Comparison of ENCODE assay signal across 7 cellular contexts in the genomic region with DNA sequence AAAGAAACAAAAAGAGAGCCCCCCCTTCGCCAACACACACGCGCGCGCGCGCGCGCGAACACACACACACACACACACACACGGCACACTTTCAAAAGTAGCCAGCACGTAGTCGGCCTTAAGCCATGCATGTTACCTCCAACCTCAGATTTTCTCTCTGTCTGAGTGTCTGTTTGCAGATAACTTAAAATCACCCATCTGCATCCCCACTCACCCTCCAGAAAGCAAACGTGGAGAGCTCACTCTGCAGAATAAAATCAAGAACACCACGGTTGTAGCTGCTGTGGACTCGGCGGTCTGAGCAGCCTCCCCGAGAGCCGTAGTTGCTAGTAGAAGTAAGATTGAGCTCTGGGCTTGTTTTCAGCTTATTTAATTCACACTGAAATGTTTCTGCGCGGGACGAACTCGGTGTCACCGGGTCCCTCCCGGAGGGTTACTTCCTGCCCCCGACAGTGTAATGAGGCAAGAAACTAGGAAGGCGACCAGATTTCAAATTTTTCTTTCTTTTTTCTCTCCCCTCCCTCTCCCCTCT. TPM values are rescaled to one million over a fixed set of nuclear protein-coding genes. Genes with fewer than 3 reads are reported as not detected.
DNase-seq lines count a peak whose midpoint lies in the region; ATAC-seq and TF ChIP-seq lines count a peak whose summit lies in the region.

No MANE protein-coding gene starts in this region.

- no peaks in the 10 kb centered on the region for H3K9me3 Mint-ChIP-seq in activated CD4-positive, alpha-beta T cell treated with anti-CD3 and anti-CD28 coated beads, Interleukin-2, amount 10 ng/mL, durations not matched to agents 7 days and 5 days

- no peak overlapping the region for H3K27ac Mint-ChIP-seq in activated CD4-positive, alpha-beta T cell treated with anti-CD3 and anti-CD28 coated beads, Interleukin-2, amount 10 ng/mL, durations not matched to agents 7 days and 5 days

- peaks cover 5% of the 10 kb centered on the region for H3K4me1 Mint-ChIP-seq in activated CD4-positive, alpha-beta T cell treated with anti-CD3 and anti-CD28 coated beads, Interleukin-2, amount 10 ng/mL, durations not matched to agents 7 days and 5 days

- 0 to 3% methylated on average over 9 to 14 of the region's 27 CpGs for WGBS in mesodermal cell (ENCODE audit: insufficient coverage in 2 of 2), 2 experiments

- no peaks in the 10 kb centered on the region for H3K9me3 ChIP-seq in MM.1S (replicated peaks; ENCODE audit: insufficient read depth, low read length)
- H3K9me3 ChIP-seq in duodenal mucosa (ENCODE audit: control insufficient read depth in 1 of 2, low read length in 2 of 2): no peaks in the 10 kb centered on the region
- H3K9me3 ChIP-seq in mesodermal cell (ENCODE audit: control insufficient read depth, low read length): no peaks in the 10 kb centered on the region
- H3K9me3 ChIP-seq in thoracic aorta: no peaks in the 10 kb centered on the region

- H3K9ac ChIP-seq in MM.1S (ENCODE audit: low read length) (peak overlapping the region; percentile 85), duodenal mucosa (ENCODE audit: low read depth in 1 of 2, low read length in 2 of 2) (peak overlapping the region in 1 of 2 donors; percentile 47)

- H3K27me3 ChIP-seq in MM.1S (replicated peaks; ENCODE audit: insufficient read depth, low read length): no peaks in the 10 kb centered on the region
- H3K27me3 ChIP-seq in duodenal mucosa (ENCODE audit: control insufficient read depth in 1 of 2, insufficient read depth in 2 of 2, low read length in 2 of 2): peaks cover 39 to 86% of the 10 kb centered on the region in 2 donors
- no peaks in the 10 kb centered on the region for H3K27me3 ChIP-seq in thoracic aorta (replicated peaks; ENCODE audit: insufficient read depth)

- H3K4me1 ChIP-seq in MM.1S (ENCODE audit: low read length) (no peaks in the 10 kb centered on the region), duodenal mucosa (ENCODE audit: control insufficient read depth in 1 of 2, insufficient read depth in 2 of 2, low read length in 2 of 2) (peaks cover 0 to under 1% of the 10 kb centered on the region in 2 donors), mesodermal cell (ENCODE audit: control insufficient read depth, insufficient read depth, low read length, poor library complexity, severe bottlenecking) (peaks cover 11% of the 10 kb centered on the region), thoracic aorta (ENCODE audit: control insufficient read depth in 1 of 2, low read depth in 2 of 2) (peaks cover 0 to 25% of the 10 kb centered on the region in 2 donors)

- no peaks in the 10 kb centered on the region for H3K36me3 Mint-ChIP-seq in activated CD4-positive, alpha-beta T cell treated with anti-CD3 and anti-CD28 coated beads, Interleukin-2, amount 10 ng/mL, durations not matched to agents 7 days and 5 days (ENCODE audit: low read depth)

- no peak overlapping the region for H2AFZ ChIP-seq in MM.1S (ENCODE audit: low read length)

- H3K9me2 ChIP-seq in MM.1S (replicated peaks; ENCODE audit: insufficient read depth, low read length): no peaks in the 10 kb centered on the region

- peak overlapping the region; percentile 87 for H3K4me2 ChIP-seq in MM.1S (ENCODE audit: low read depth, low read length)

- no peak for TF ChIP-seq CTCF in MM.1S (IDR thresholded peaks at IDR 0.05; ENCODE audit: low read length)
- TF ChIP-seq CTCF in thoracic aorta (IDR thresholded peaks at IDR 0.05): no peak

- H3K4me3 Mint-ChIP-seq in activated CD4-positive, alpha-beta T cell treated with anti-CD3 and anti-CD28 coated beads, Interleukin-2, amount 10 ng/mL, durations not matched to agents 7 days and 5 days: no peak overlapping the region

- H3K4me3 ChIP-seq in MM.1S (ENCODE audit: low read length) (peak overlapping the region; percentile 82), duodenal mucosa (ENCODE audit: low read depth in 1 of 2, low read length in 2 of 2) (peak overlapping the region; percentile 59 to 66), mesodermal cell (ENCODE audit: extremely low read depth, insufficient read depth, low read length, poor library complexity, severe bottlenecking) (peak overlapping the region; percentile 48), thoracic aorta (peak overlapping the region; percentile 75)

- H3K79me2 ChIP-seq in MM.1S (ENCODE audit: low read length): peaks cover 95% of the 10 kb centered on the region

- H3K27ac ChIP-seq in MM.1S (ENCODE audit: low read length) (peak overlapping the region; percentile 90; the same call in 1 of the 2 replicates), duodenal mucosa (ENCODE audit: low read depth, low read length) (peak overlapping the region; percentile 1), mesodermal cell (ENCODE audit: low read depth, low read length, severe bottlenecking) (peak overlapping the region; percentile 70), thoracic aorta (peak overlapping the region; percentile 99 to 100)

- no peak for ATAC-seq in thoracic aorta (ENCODE audit: insufficient number of reproducible peaks, low FRiP score, low read depth)

- DNase-seq in MM.1S (peak; percentile 24), thoracic aorta (ENCODE audit: low spot score) (no peak), COLO668 (lab: John Stamatoyannopoulos, UW; ENCODE audit: unreplicated experiment) (no peak)
- DNase-seq in activated CD4-positive, alpha-beta T cell treated with anti-CD3 and anti-CD28 coated beads, Interleukin-2, amount 10 ng/mL, durations not matched to agents 7 days and 5 days: no peak
- DNase-seq in stimulated activated CD4-positive, alpha-beta T cell treated with anti-CD3 and anti-CD28 coated beads, Interleukin-12 subunit alpha, Interleukin-12 subunit beta, amount 100 ng/mL, for 4 hours: no peak

- no peaks in the 10 kb centered on the region for H4K20me1 ChIP-seq in MM.1S (ENCODE audit: insufficient read depth, low read length)

- H3F3A ChIP-seq in MM.1S (ENCODE audit: insufficient read depth, low read length): peaks cover 18% of the 10 kb centered on the region

- POLR2A ChIA-PET in activated CD4-positive, alpha-beta T cell treated with anti-CD3 and anti-CD28 coated beads, Interleukin-2, amount 10 ng/mL, durations not matched to agents 7 days and 5 days (lab: Charles Lee): no interaction called here

- H3K36me3 ChIP-seq in MM.1S (replicated peaks; ENCODE audit: insufficient read depth, low read length) (0 out of 2 replicates have a peak, but pooled peaks cover 5% of the 10 kb centered on the region), duodenal mucosa (ENCODE audit: control insufficient read depth in 1 of 2, insufficient read depth in 2 of 2, low read length in 2 of 2) (no peaks in the 10 kb centered on the region), mesodermal cell (ENCODE audit: control insufficient read depth, insufficient read depth, low read length) (peaks cover 14% of the 10 kb centered on the region), thoracic aorta (no peaks in the 10 kb centered on the region)

- CTCF ChIA-PET in activated CD4-positive, alpha-beta T cell treated with anti-CD3 and anti-CD28 coated beads, Interleukin-2, amount 10 ng/mL, durations not matched to agents 7 days and 5 days (lab: Charles Lee): no interaction called here

- peaks cover 80% of the 10 kb centered on the region for H3K27me3 Mint-ChIP-seq in activated CD4-positive, alpha-beta T cell treated with anti-CD3 and anti-CD28 coated beads, Interleukin-2, amount 10 ng/mL, durations not matched to agents 7 days and 5 days

RNA-seq across cellular contexts. Expression of a gene that starts 5.2 kb away (rescaled TPM):
- polyA plus RNA-seq in mesodermal cell (2013, experiment 1 of 2): 51.6 TPM
- 43.1 TPM for polyA plus RNA-seq in mesodermal cell (2013, experiment 2 of 2)
- 10 to 100 TPM; 29.4 to 58.4 TPM for total RNA-seq in thoracic aorta
- not detected for total RNA-seq in activated CD4-positive, alpha-beta T cell treated with anti-CD3 and anti-CD28 coated beads, Interleukin-2, amount 10 ng/mL, durations not matched to agents 7 days and 5 days

Comparison
In these comparisons a context has a peak if more than half of its experiments do, and no peak if none do; other contexts are left out.
1. H3K27ac ChIP-seq: peak in every context shown above with its lines; median percentile 100 in thoracic aorta; 90 in MM.1S; 70 in mesodermal cell; 1 in duodenal mucosa.
2. RNA of a gene that starts 5.2 kb away (total RNA-seq): 29.4 to 58.4 TPM in thoracic aorta; not detected in activated CD4-positive, alpha-beta T cell treated with anti-CD3 and anti-CD28 coated beads, Interleukin-2, amount 10 ng/mL, durations not matched to agents 7 days and 5 days; every median in the first group is over 10 times any median in the second.
3. Peak in every context shown above with its lines, with median percentiles within 50 percentile points of each other: H3K4me3 ChIP-seq.